In the genomic region with DNA sequence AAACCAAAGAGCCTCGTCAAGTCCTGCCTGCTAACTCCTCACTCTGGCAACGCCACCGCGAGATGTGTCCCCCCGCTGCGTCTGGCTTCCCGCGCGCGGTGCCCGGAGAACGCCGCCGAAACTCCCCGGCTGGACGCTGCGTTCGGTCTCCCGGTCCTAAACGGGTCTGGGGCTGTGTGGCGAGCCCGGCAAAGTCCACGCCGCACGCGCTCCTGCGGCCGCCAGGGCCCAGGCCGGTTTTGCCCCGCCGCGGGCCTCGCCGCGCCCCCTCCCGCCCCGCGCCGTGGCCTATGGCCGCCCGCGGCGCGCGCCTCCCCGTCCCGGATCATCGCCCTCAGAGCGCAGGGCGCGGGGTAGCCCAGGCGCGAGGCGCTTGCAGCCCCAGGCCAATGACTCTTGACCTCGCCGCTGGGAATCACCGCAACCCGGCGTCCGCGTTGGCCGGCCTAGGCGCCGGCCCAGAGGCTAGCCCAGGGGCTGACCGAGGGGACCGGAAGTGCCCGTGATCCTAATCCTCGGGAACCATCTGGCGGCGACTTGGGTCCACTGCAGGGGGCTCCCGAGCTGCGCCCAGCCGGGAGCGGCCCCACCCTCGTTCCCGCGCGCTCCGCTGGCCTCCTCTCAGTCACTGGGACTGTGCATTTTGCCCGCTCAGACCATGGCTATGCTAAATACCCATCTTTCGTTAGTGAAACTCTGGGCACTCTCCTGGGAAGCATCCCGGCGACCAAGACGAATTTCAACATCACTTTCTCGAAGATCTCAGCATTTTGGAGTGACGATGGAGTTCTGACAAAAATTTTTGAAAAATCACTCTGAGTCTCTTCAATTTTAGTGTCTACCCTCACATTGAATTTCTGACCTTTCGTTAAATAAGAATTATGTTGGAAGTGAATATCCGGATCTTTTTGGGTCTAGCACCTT, we compare ENCODE assay signal across 8 cellular contexts. TPM values are rescaled to one million over a fixed set of nuclear protein-coding genes. Genes with fewer than 3 reads are reported as not detected.
DNase-seq lines count a peak whose midpoint lies in the region; ATAC-seq and TF ChIP-seq lines count a peak whose summit lies in the region.

A gene (minus strand): TSS at position 214 of the 924 bp plus-strand sequence. CDS start 266 bp downstream, outside the sequence.

- peak within 1 kb of the TSS; percentile 97 for H3K4me2 ChIP-seq in hepatocyte

- peaks cover 4% of the 10 kb centered on the region for H3K9me2 ChIP-seq in hepatocyte (replicated peaks; ENCODE audit: insufficient read depth)

- peaks cover 11% of the 10 kb centered on the region for H3K79me2 ChIP-seq in hepatocyte

- no peak within 1 kb of the TSS for H3K27ac ChIP-seq in CD4-positive, alpha-beta memory T cell (ENCODE audit: low read depth, low read length)
- peak within 1 kb of the TSS; percentile 82 for H3K27ac ChIP-seq in hepatocyte

- H3K9me3 Mint-ChIP-seq in CD4-positive, alpha-beta memory T cell, result no peaks in the 10 kb centered on the region

- H3K36me3 ChIP-seq in CD4-positive, alpha-beta memory T cell (ENCODE audit: insufficient read depth, low read length), result no peaks in the 10 kb centered on the region
- H3K36me3 ChIP-seq in hepatocyte (replicated peaks; ENCODE audit: insufficient read depth, low read depth), result no peaks in the 10 kb centered on the region

- H3K4me1 ChIP-seq in CD4-positive, alpha-beta memory T cell (ENCODE audit: insufficient read depth, low read length), result peaks cover 5% of the 10 kb centered on the region
- H3K4me1 ChIP-seq in hepatocyte (ENCODE audit: insufficient read depth), result peaks cover 9% of the 10 kb centered on the region

- H2AFZ ChIP-seq in hepatocyte, result peak within 1 kb of the TSS; percentile 98

- H3K4me3 Mint-ChIP-seq in CD4-positive, alpha-beta memory T cell, result peak within 1 kb of the TSS; percentile 10 to 75 (median 36)

- no peak within 1 kb of the TSS for H3K4me3 ChIP-seq in CD4-positive, alpha-beta memory T cell (ENCODE audit: low read length in 2 of 2)
- H3K4me3 ChIP-seq in astrocyte of the spinal cord (ENCODE audit: low read depth, low read length) (peak within 1 kb of the TSS; percentile 67), hepatocyte (peak within 1 kb of the TSS; percentile 93)

- H3K27me3 Mint-ChIP-seq in CD4-positive, alpha-beta memory T cell, result peaks cover 18 to 25% of the 10 kb centered on the region in 2 donors

- peak; percentile 69 for TF ChIP-seq CTCF in astrocyte of the spinal cord (IDR thresholded peaks at IDR 0.05; ENCODE audit: low read depth, low read length)
- TF ChIP-seq CTCF in hepatocyte (IDR thresholded peaks at IDR 0.05; ENCODE audit: poor library complexity), result peak; percentile 75

- H4K20me1 ChIP-seq in hepatocyte (ENCODE audit: insufficient read depth, poor library complexity, severe bottlenecking), result no peaks in the 10 kb centered on the region

- no peaks in the 10 kb centered on the region for H3K36me3 Mint-ChIP-seq in CD4-positive, alpha-beta memory T cell

- no peaks in the 10 kb centered on the region for H3K27me3 ChIP-seq in CD4-positive, alpha-beta memory T cell (ENCODE audit: insufficient read depth, low read length)
- H3K27me3 ChIP-seq in hepatocyte, result no peaks in the 10 kb centered on the region

- intact Hi-C loops in CD4-positive, alpha-beta memory T cell (cut with micrococcal nuclease), result no loop called here
- intact Hi-C loops in posterior vena cava (cut with DNase I), result no loop called here

- WGBS in hepatocyte (ENCODE audit: low lambda C conversion rate, missing lambda C conversion rate), result 3% methylated on average over 70 of the region's 88 CpGs

- no peak within 1 kb of the TSS for H3K27ac Mint-ChIP-seq in CD4-positive, alpha-beta memory T cell

- ATAC-seq in GM18907 (IDR thresholded peaks at IDR 0.05; ENCODE audit: unreplicated experiment) (peak; percentile 92), HG03378 (IDR thresholded peaks at IDR 0.05; ENCODE audit: unreplicated experiment) (peak; percentile 81), HG03342 (IDR thresholded peaks at IDR 0.05; ENCODE audit: unreplicated experiment) (no peak)

- in situ Hi-C loops in astrocyte of the spinal cord (cut with HindIII; ENCODE audit: low sequenced_read_pairs), result no loop called here

- no peaks in the 10 kb centered on the region for H3K9me3 ChIP-seq in CD4-positive, alpha-beta memory T cell (ENCODE audit: control insufficient read depth in 1 of 2, low read length in 2 of 2)
- no peaks in the 10 kb centered on the region for H3K9me3 ChIP-seq in hepatocyte (ENCODE audit: low read depth)

- no peak for DNase-seq in CD4-positive, alpha-beta memory T cell
- DNase-seq in NCI-H774 (lab: John Stamatoyannopoulos, UW), result peak; percentile 61
- peak; percentile 71 for DNase-seq in astrocyte of the spinal cord (ENCODE audit: low read depth, low spot score)
- DNase-seq in hepatocyte (ENCODE audit: low spot score), result peak; percentile 91
- peak; percentile 89 for DNase-seq in posterior vena cava (ENCODE audit: low spot score)

- CTCF ChIA-PET in CD4-positive, alpha-beta memory T cell (lab: Charles Lee; ENCODE audit: partially characterized antibody), result no interaction called here

- peaks cover 2 to 13% (median 8%) of the 10 kb centered on the region in 4 donors for H3K4me1 Mint-ChIP-seq in CD4-positive, alpha-beta memory T cell

- POLR2A ChIA-PET in CD4-positive, alpha-beta memory T cell (lab: Charles Lee; ENCODE audit: partially characterized antibody), result no interaction called here

RNA-seq across cellular contexts. Expression of the gene that starts here (rescaled TPM):
- not detected for total RNA-seq in CD4-positive, alpha-beta memory T cell
- not detected for polyA plus RNA-seq in CD4-positive, alpha-beta memory T cell
- 8.6 and 10.3 TPM in 2 replicates for total RNA-seq in hepatocyte
- 10.8 and 11.1 TPM in 2 replicates for polyA plus RNA-seq in hepatocyte
- total RNA-seq in posterior vena cava, result 1 to 10 TPM; 3.5 to 4.4 TPM

Comparison
In these comparisons a context has a peak if more than half of its experiments do, and no peak if none do; other contexts are left out.
1. RNA of the gene that starts here (polyA plus RNA-seq): 10.8 to 11.1 TPM in hepatocyte; not detected in CD4-positive, alpha-beta memory T cell; every median in the first group is over 10 times any median in the second.
2. DNase-seq: peak in NCI-H774 (single experiment), astrocyte of the spinal cord (single experiment), hepatocyte (single experiment) and posterior vena cava (single experiment); none in CD4-positive, alpha-beta memory T cell (0 of 5).
3. H3K4me3 ChIP-seq: peak in astrocyte of the spinal cord (single experiment) and hepatocyte (single experiment); none in CD4-positive, alpha-beta memory T cell (0 of 2).